2 cellular contexts compared by ENCODE assay signal in the genomic region with DNA sequence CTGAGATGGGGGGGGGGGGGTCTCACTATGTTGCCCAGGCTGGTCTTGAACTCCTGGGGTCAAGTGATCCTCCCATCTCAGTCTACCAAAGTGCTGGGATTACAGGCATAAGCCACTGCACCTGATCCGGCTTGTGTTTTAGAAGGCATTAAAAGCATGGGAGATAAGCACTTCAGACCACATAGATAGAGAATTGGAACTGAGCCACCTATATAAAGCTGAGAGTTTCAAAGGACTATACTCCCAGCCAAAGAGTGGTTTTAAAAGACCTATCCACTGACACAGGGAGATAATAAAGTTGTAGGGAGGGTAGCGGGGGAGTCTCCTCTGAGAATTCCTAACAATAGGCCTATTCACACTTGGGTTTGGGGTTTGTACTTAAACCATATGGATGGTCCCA.
TF ChIP-seq lines count a peak whose summit lies in the region.

No MANE protein-coding gene starts in this region.

TF ChIP-seq in GM12878, 131 proteins besides CTCF, POLR2A, EP300 and RAD21:
- TF ChIP-seq, protein P1, sequence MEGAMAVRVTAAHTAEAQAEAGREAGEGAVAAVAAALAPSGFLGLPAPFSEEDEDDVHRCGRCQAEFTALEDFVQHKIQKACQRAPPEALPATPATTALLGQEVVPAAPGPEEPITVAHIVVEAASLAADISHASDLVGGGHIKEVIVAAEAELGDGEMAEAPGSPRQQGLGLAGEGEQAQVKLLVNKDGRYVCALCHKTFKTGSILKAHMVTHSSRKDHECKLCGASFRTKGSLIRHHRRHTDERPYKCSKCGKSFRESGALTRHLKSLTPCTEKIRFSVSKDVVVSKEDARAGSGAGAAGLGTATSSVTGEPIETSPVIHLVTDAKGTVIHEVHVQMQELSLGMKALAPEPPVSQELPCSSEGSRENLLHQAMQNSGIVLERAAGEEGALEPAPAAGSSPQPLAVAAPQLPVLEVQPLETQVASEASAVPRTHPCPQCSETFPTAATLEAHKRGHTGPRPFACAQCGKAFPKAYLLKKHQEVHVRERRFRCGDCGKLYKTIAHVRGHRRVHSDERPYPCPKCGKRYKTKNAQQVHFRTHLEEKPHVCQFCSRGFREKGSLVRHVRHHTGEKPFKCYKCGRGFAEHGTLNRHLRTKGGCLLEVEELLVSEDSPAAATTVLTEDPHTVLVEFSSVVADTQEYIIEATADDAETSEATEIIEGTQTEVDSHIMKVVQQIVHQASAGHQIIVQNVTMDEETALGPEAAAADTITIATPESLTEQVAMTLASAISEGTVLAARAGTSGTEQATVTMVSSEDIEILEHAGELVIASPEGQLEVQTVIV (IDR thresholded peaks at IDR 0.05; ENCODE audit: borderline replicate concordance, partially characterized antibody): no peak
- TF ChIP-seq NFIC (IDR thresholded peaks at IDR 0.05; ENCODE audit: low read depth, low read length) (no peak), EZH2 (IDR thresholded peaks at IDR 0.05; ENCODE audit: borderline replicate concordance, control insufficient read depth, low read depth, low read length) (no peak), HDAC2 (IDR thresholded peaks at IDR 0.05) (no peak), BMI1 (IDR thresholded peaks at IDR 0.05; ENCODE audit: borderline replicate concordance) (no peak), NBN (IDR thresholded peaks at IDR 0.05) (no peak)
- TF ChIP-seq, protein P2, sequence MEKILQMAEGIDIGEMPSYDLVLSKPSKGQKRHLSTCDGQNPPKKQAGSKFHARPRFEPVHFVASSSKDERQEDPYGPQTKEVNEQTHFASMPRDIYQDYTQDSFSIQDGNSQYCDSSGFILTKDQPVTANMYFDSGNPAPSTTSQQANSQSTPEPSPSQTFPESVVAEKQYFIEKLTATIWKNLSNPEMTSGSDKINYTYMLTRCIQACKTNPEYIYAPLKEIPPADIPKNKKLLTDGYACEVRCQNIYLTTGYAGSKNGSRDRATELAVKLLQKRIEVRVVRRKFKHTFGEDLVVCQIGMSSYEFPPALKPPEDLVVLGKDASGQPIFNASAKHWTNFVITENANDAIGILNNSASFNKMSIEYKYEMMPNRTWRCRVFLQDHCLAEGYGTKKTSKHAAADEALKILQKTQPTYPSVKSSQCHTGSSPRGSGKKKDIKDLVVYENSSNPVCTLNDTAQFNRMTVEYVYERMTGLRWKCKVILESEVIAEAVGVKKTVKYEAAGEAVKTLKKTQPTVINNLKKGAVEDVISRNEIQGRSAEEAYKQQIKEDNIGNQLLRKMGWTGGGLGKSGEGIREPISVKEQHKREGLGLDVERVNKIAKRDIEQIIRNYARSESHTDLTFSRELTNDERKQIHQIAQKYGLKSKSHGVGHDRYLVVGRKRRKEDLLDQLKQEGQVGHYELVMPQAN (conservative IDR thresholded peaks at IDR 0.05): no peak

TF ChIP-seq in GM23338, 12 proteins besides CTCF, POLR2A, EP300 and RAD21 (continued from another document):
- TF ChIP-seq, protein P3, sequence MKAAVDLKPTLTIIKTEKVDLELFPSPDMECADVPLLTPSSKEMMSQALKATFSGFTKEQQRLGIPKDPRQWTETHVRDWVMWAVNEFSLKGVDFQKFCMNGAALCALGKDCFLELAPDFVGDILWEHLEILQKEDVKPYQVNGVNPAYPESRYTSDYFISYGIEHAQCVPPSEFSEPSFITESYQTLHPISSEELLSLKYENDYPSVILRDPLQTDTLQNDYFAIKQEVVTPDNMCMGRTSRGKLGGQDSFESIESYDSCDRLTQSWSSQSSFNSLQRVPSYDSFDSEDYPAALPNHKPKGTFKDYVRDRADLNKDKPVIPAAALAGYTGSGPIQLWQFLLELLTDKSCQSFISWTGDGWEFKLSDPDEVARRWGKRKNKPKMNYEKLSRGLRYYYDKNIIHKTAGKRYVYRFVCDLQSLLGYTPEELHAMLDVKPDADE (IDR thresholded peaks at IDR 0.05): no peak
